9 cellular contexts compared by ENCODE assay signal in genomic region chr10:67772894-67773511, GRCh38.
DNase-seq lines count a peak whose midpoint lies in the region; ATAC-seq lines count a peak whose summit lies in the region.
"Had no signal": no experiment of that assay in that cellular context is flagged by ENCODE, and none has a peak within 500 bp of the region (broad histone marks: within the 10 kb centered on the region; RNA-seq: fewer than 3 reads in every experiment).

No MANE protein-coding gene starts in this region.

- no peaks in the 10 kb centered on the region for H3K36me3 Mint-ChIP-seq in activated T-cell treated with anti-CD3 and anti-CD28 coated beads, Interleukin-2, amount 50 U/mL, for 72 hours (ENCODE audit: insufficient read depth in 2 of 2)
- peaks cover 0 to 3% of the 10 kb centered on the region in 2 donors for H3K36me3 Mint-ChIP-seq in stimulated activated naive B cell treated with anti-CD40 and anti-IgM and Interleukin-4, amounts not matched to agents 10 μg/mL and 1 μg/mL and 100 μg/mL, for 72 hours

- H3K4me3 Mint-ChIP-seq in activated T-cell treated with anti-CD3 and anti-CD28 coated beads, Interleukin-2, amount 50 U/mL, for 72 hours, result no peak overlapping the region
- peak overlapping the region in 1 of 2 donors; percentile 5 for H3K4me3 Mint-ChIP-seq in stimulated activated naive B cell treated with anti-CD40 and anti-IgM and Interleukin-4, amounts not matched to agents 10 μg/mL and 1 μg/mL and 100 μg/mL, for 72 hours

- H3K9me3 Mint-ChIP-seq in activated T-cell treated with anti-CD3 and anti-CD28 coated beads, Interleukin-2, amount 50 U/mL, for 72 hours, result no peaks in the 10 kb centered on the region
- no peaks in the 10 kb centered on the region for H3K9me3 Mint-ChIP-seq in stimulated activated naive B cell treated with anti-CD40 and anti-IgM and Interleukin-4, amounts not matched to agents 10 μg/mL and 1 μg/mL and 100 μg/mL, for 72 hours

- no peak for DNase-seq in activated T-cell treated with anti-CD3 and anti-CD28 coated beads, Interleukin-2, amount 50 U/mL, for 72 hours
- DNase-seq in activated T-cell treated with anti-CD3 and anti-CD28 coated beads for 4 hours (no peak), SIG-M5 (lab: John Stamatoyannopoulos, UW) (peak; percentile 70), inferior parietal cortex (ENCODE audit: extremely low spot score) (no peak), DMS53 (lab: John Stamatoyannopoulos, UW) (no peak)
- peak; percentile 51 for DNase-seq in stimulated activated naive B cell treated with anti-CD40 and anti-IgM and Interleukin-4, amounts not matched to agents 10 μg/mL and 1 μg/mL and 100 μg/mL, for 72 hours
- no peak for DNase-seq in stimulated activated naive CD4-positive, alpha-beta T cell treated with Interleukin-2 at 50 U/mL for 16 hours (lab: John Stamatoyannopoulos, UW)
- DNase-seq: heart left ventricle had no signal

- peak; percentile 95 to 98 for ATAC-seq in activated T-cell treated with anti-CD3 and anti-CD28 coated beads, Interleukin-2, amount 50 U/mL, for 72 hours (replicated peaks in 1 of 2)
- ATAC-seq in HG03025 (IDR thresholded peaks at IDR 0.05; ENCODE audit: low FRiP score, unreplicated experiment), result peak; percentile 97
- ATAC-seq in stimulated activated naive B cell treated with anti-CD40 and anti-IgM and Interleukin-4, amounts not matched to agents 10 μg/mL and 1 μg/mL and 100 μg/mL, for 72 hours (replicated peaks), result peak; percentile 97

- peaks cover 18% of the 10 kb centered on the region for H3K4me1 Mint-ChIP-seq in activated T-cell treated with anti-CD3 and anti-CD28 coated beads, Interleukin-2, amount 50 U/mL, for 72 hours (ENCODE audit: low read depth)
- peaks cover 33 to 51% of the 10 kb centered on the region in 2 donors for H3K4me1 Mint-ChIP-seq in stimulated activated naive B cell treated with anti-CD40 and anti-IgM and Interleukin-4, amounts not matched to agents 10 μg/mL and 1 μg/mL and 100 μg/mL, for 72 hours

- H3K27me3 Mint-ChIP-seq in activated T-cell treated with anti-CD3 and anti-CD28 coated beads, Interleukin-2, amount 50 U/mL, for 72 hours (ENCODE audit: low read depth), result no peaks in the 10 kb centered on the region
- no peaks in the 10 kb centered on the region for H3K27me3 Mint-ChIP-seq in stimulated activated naive B cell treated with anti-CD40 and anti-IgM and Interleukin-4, amounts not matched to agents 10 μg/mL and 1 μg/mL and 100 μg/mL, for 72 hours

- no peak overlapping the region for H3K27ac Mint-ChIP-seq in activated T-cell treated with anti-CD3 and anti-CD28 coated beads, Interleukin-2, amount 50 U/mL, for 72 hours
- H3K27ac Mint-ChIP-seq in stimulated activated naive B cell treated with anti-CD40 and anti-IgM and Interleukin-4, amounts not matched to agents 10 μg/mL and 1 μg/mL and 100 μg/mL, for 72 hours, result peak overlapping the region; percentile 84

Comparison
In these comparisons a context has a peak if more than half of its experiments do, and no peak if none do; other contexts are left out.
1. DNase-seq: peak in SIG-M5 (single experiment) and stimulated activated naive B cell treated with anti-CD40 and anti-IgM and Interleukin-4, amounts not matched to agents 10 μg/mL and 1 μg/mL and 100 μg/mL, for 72 hours (single experiment); none in activated T-cell treated with anti-CD3 and anti-CD28 coated beads, Interleukin-2, amount 50 U/mL, for 72 hours (0 of 2), activated T-cell treated with anti-CD3 and anti-CD28 coated beads for 4 hours (single experiment), inferior parietal cortex (single experiment), DMS53 (single experiment) and stimulated activated naive CD4-positive, alpha-beta T cell treated with Interleukin-2 at 50 U/mL for 16 hours (single experiment).
2. Peak in every context shown above with its lines, with median percentiles within 50 percentile points of each other: ATAC-seq.